ENCODE assay signal across 8 cellular contexts in the genomic region with DNA sequence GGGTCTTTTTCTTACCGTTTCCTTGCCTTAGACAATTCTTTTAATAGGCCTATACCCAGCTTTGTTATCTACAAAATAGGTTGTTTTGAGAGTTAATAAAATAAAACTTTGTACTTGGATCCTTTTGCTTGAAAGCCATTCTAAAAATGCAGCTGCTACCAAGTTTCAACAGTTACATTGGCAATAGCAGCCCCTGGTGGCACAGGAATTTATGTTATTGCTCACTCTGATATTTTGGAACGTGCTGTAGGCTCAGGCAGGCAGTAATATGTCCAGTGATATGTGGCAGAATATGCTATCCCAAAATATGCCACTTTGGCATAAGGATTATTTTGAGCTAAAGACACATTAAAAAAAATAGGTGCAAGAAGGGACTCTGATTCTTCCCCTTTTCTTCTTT. TPM values are rescaled to one million over a fixed set of nuclear protein-coding genes. Genes with fewer than 3 reads are reported as not detected.
A peak's percentile ranks its signal among the peaks of the same experiment; 100 is the strongest.
DNase-seq lines count a peak whose midpoint lies in the region; ATAC-seq and TF ChIP-seq lines count a peak whose summit lies in the region.

No MANE protein-coding gene starts in this region.

- H3K27ac ChIP-seq in naive thymus-derived CD4-positive, alpha-beta T cell (ENCODE audit: low read depth, low read length), result no peak overlapping the region
- no peak overlapping the region for H3K27ac ChIP-seq in vagina

- H3K4me1 Mint-ChIP-seq in naive thymus-derived CD4-positive, alpha-beta T cell, result peaks cover 0 to 2% (median 0%) of the 10 kb centered on the region in 7 donors

- peak; percentile 40 for ATAC-seq in naive thymus-derived CD4-positive, alpha-beta T cell
- ATAC-seq in omental fat pad (ENCODE audit: low FRiP score), result no peak

- DNase-seq in NCI-H1694 (lab: John Stamatoyannopoulos, UW) (peak; percentile 45), NCI-H1694 treated with DMSO at 0.1 percent for 48 hours (lab: John Stamatoyannopoulos, UW) (no peak), HFF-Myc (ENCODE audit: extremely low read depth, low read depth) (no peak), COR-L47 (lab: John Stamatoyannopoulos, UW) (no peak), omental fat pad (ENCODE audit: low spot score) (no peak), vagina (ENCODE audit: extremely low spot score in 2 of 2) (no peak)
- DNase-seq in naive thymus-derived CD4-positive, alpha-beta T cell, result peak in 1 of 9 donors; percentile 13

- no peak overlapping the region for H3K27ac Mint-ChIP-seq in naive thymus-derived CD4-positive, alpha-beta T cell

- H3K9me3 Mint-ChIP-seq in naive thymus-derived CD4-positive, alpha-beta T cell, result no peaks in the 10 kb centered on the region

- no peaks in the 10 kb centered on the region for H3K9me3 ChIP-seq in naive thymus-derived CD4-positive, alpha-beta T cell (ENCODE audit: control insufficient read depth in 2 of 3, low read length in 3 of 3)
- no peaks in the 10 kb centered on the region for H3K9me3 ChIP-seq in vagina

- H3K36me3 ChIP-seq in naive thymus-derived CD4-positive, alpha-beta T cell (ENCODE audit: control insufficient read depth in 2 of 3, insufficient read depth in 3 of 3, low read length in 3 of 3), result no peaks in the 10 kb centered on the region
- no peaks in the 10 kb centered on the region for H3K36me3 ChIP-seq in vagina

- TF ChIP-seq CTCF in HFF-Myc (IDR thresholded peaks at IDR 0.05; ENCODE audit: low read depth, low read length, missing control alignments) (peak; percentile 43), WI38 (IDR thresholded peaks at IDR 0.05; ENCODE audit: low read depth, low read length) (peak; percentile 36; the same call in 1 of the 2 replicates), omental fat pad (IDR thresholded peaks at IDR 0.05) (no peak), vagina (IDR thresholded peaks at IDR 0.05) (no peak)

- H3K4me1 ChIP-seq in naive thymus-derived CD4-positive, alpha-beta T cell (ENCODE audit: control insufficient read depth in 2 of 2, insufficient read depth in 2 of 2, low read length in 2 of 2), result no peaks in the 10 kb centered on the region
- no peaks in the 10 kb centered on the region for H3K4me1 ChIP-seq in vagina

- no peak overlapping the region for H3K4me3 ChIP-seq in HFF-Myc (replicated peaks; ENCODE audit: low read depth, low read length)
- no peak overlapping the region for H3K4me3 ChIP-seq in WI38 (ENCODE audit: low read depth, low read length)
- no peak overlapping the region for H3K4me3 ChIP-seq in naive thymus-derived CD4-positive, alpha-beta T cell (ENCODE audit: low read length)
- H3K4me3 ChIP-seq in vagina, result no peak overlapping the region

- H3K27me3 ChIP-seq in naive thymus-derived CD4-positive, alpha-beta T cell (ENCODE audit: control insufficient read depth in 2 of 2, insufficient read depth in 2 of 2, low read length in 2 of 2), result no peaks in the 10 kb centered on the region
- H3K27me3 ChIP-seq in vagina, result no peaks in the 10 kb centered on the region

- CTCF ChIA-PET in naive thymus-derived CD4-positive, alpha-beta T cell (lab: Charles Lee), result interaction anchor here (1.4 kb wide), 1 partner anchor 763 kb away, joined by 3 read pairs; no protein-coding TSS in a partner anchor

- H3K27me3 Mint-ChIP-seq in naive thymus-derived CD4-positive, alpha-beta T cell, result peaks cover 0 to 4% (median 0%) of the 10 kb centered on the region in 5 donors

- intact Hi-C loops in naive thymus-derived CD4-positive, alpha-beta T cell (cut with micrococcal nuclease), result loop anchor here in 1 of 2 donors (2.0 kb wide), 2 partner anchors 474 to 764 kb away; no protein-coding TSS in a partner anchor
- intact Hi-C loops in vagina (cut with DNase I), result no loop called here

- H3K36me3 Mint-ChIP-seq in naive thymus-derived CD4-positive, alpha-beta T cell, result no peaks in the 10 kb centered on the region

- H3K4me3 Mint-ChIP-seq in naive thymus-derived CD4-positive, alpha-beta T cell, result no peak overlapping the region

- POLR2A ChIA-PET in naive thymus-derived CD4-positive, alpha-beta T cell (lab: Charles Lee), result interaction anchor here (2.0 kb wide), 1 partner anchor 10 kb away, joined by 4 read pairs; no protein-coding TSS in a partner anchor

- no peak for TF ChIP-seq POLR2A in vagina (IDR thresholded peaks at IDR 0.05)

RNA-seq across cellular contexts. Expression of a gene that starts 6.7 kb away (rescaled TPM):
- 10 to 100 TPM; 15.6 to 28.3 (median 20.8) TPM for total RNA-seq in naive thymus-derived CD4-positive, alpha-beta T cell
- polyA plus RNA-seq in naive thymus-derived CD4-positive, alpha-beta T cell, result 10 to 100 TPM; 56.0 to 65.3 TPM
- total RNA-seq in omental fat pad (10 to 100 TPM; 38.4 to 56.6 (median 40.6) TPM), vagina (43.0 TPM)

RNA-seq across cellular contexts. Expression of a gene that starts 10.4 kb away (rescaled TPM):
- 100 to 1,000 TPM in 2 of 5 experiments, 10 to 100 TPM in 3; 84.2 to 177 (median 90.3) TPM for total RNA-seq in naive thymus-derived CD4-positive, alpha-beta T cell
- 100 to 1,000 TPM; 153 to 154 TPM for polyA plus RNA-seq in naive thymus-derived CD4-positive, alpha-beta T cell
- total RNA-seq in omental fat pad, result 10 to 100 TPM; 62.9 to 86.1 (median 82.0) TPM
- 72.7 TPM for total RNA-seq in vagina

RNA-seq across cellular contexts. Expression of a gene that starts 45.0 kb away (rescaled TPM):
- total RNA-seq in naive thymus-derived CD4-positive, alpha-beta T cell, result 1 to 10 TPM; 2.0 to 4.7 (median 4.0) TPM
- 1 to 10 TPM; 1.9 to 2.1 TPM for polyA plus RNA-seq in naive thymus-derived CD4-positive, alpha-beta T cell
- total RNA-seq in omental fat pad (1 to 10 TPM; 1.4 to 3.9 (median 1.8) TPM), vagina (2.5 TPM)

Comparison
In these comparisons a context has a peak if more than half of its experiments do, and no peak if none do; other contexts are left out.
1. CTCF ChIP-seq: peak in HFF-Myc (single experiment) and WI38 (single experiment); none in omental fat pad (0 of 3) and vagina (0 of 3).